ENCODE assay signal across 9 cellular contexts in the genomic region with DNA sequence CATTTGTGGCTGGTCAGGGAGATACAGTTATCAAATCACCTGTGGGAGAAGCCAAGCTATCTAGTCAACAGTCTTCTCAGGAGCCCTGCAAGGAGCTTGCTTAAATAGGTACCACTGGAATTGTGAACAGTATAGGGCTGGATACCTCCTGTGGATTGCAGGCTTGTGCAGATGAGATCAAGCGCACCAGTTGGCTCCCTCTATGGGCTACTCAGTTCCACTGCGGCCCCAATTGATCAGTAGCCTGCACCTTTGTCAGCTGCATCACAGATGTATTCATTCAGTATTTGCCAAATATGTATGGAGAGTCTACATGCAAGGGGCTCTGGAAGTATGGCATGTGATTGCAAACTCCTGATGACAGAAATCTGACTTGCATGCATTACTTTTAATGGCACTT. TPM values are rescaled to one million over a fixed set of nuclear protein-coding genes. Genes with fewer than 3 reads are reported as not detected.
DNase-seq lines count a peak whose midpoint lies in the region; TF ChIP-seq lines count a peak whose summit lies in the region.
"Had no signal": no experiment of that assay in that cellular context is flagged by ENCODE, and none has a peak within 500 bp of the region (broad histone marks: within the 10 kb centered on the region; RNA-seq: fewer than 3 reads in every experiment).

No MANE protein-coding gene starts in this region.

- H3K27ac ChIP-seq in effector memory CD4-positive, alpha-beta T cell (ENCODE audit: insufficient read depth, low read length, poor library complexity, severe bottlenecking) = no peak overlapping the region
- H3K27ac ChIP-seq: SK-N-MC had no signal

- no peak overlapping the region for H3K4me3 ChIP-seq in effector memory CD4-positive, alpha-beta T cell (ENCODE audit: insufficient read depth, low read depth, low read length, poor library complexity, severe bottlenecking)
- H3K4me3 ChIP-seq: SK-N-MC had no signal

- peaks cover 2% of the 10 kb centered on the region for H3K9me3 Mint-ChIP-seq in Calu3 (ENCODE audit: low read depth, unreplicated experiment)
- no peaks in the 10 kb centered on the region for H3K9me3 Mint-ChIP-seq in activated T-helper 1 cell treated with anti-CD3 and anti-CD28 coated beads, Interleukin-12 subunit alpha, Interleukin-12 subunit beta, Interleukin-2, Interleukin-4 antibody, amounts not matched to agents 30 ng/mL and 10 ng/mL and 1 ng/mL, durations not matched to agents 14 hours and 24 hours and 36 hours

- BruUV-seq in Calu3 (replicated peaks; lab: Mats Ljungman, UMichigan) = no TSS peak

- no peaks in the 10 kb centered on the region for H3K4me1 Mint-ChIP-seq in Calu3 (ENCODE audit: low read depth, unreplicated experiment)
- no peaks in the 10 kb centered on the region for H3K4me1 Mint-ChIP-seq in activated T-helper 1 cell treated with anti-CD3 and anti-CD28 coated beads, Interleukin-12 subunit alpha, Interleukin-12 subunit beta, Interleukin-2, Interleukin-4 antibody, amounts not matched to agents 30 ng/mL and 10 ng/mL and 1 ng/mL, durations not matched to agents 14 hours and 24 hours and 36 hours (ENCODE audit: low read depth)

- H3K9me3 ChIP-seq in effector memory CD4-positive, alpha-beta T cell (ENCODE audit: control insufficient read depth, low read length) = no peaks in the 10 kb centered on the region

- H3K36me3 ChIP-seq in effector memory CD4-positive, alpha-beta T cell (ENCODE audit: control insufficient read depth, insufficient read depth, low read length) = no peaks in the 10 kb centered on the region

- no peaks in the 10 kb centered on the region for H3K27me3 ChIP-seq in effector memory CD4-positive, alpha-beta T cell (replicated peaks; ENCODE audit: control insufficient read depth, insufficient read depth, low read length, poor library complexity, severe bottlenecking)

- DNase-seq in Calu3 (peak; percentile 3), HEK293T (ENCODE audit: extremely low spot score) (peak; percentile 64), RPMI8226 (peak; percentile 5), islet precursor cell (peak; percentile 63), foreskin melanocyte (no peak)
- no peak for DNase-seq in effector memory CD4-positive, alpha-beta T cell
- no peak for DNase-seq in activated naive CD4-positive, alpha-beta T cell (lab: John Stamatoyannopoulos, UW)
- DNase-seq in activated T-helper 1 cell treated with anti-CD3 and anti-CD28 coated beads, Interleukin-12 subunit alpha, Interleukin-12 subunit beta, Interleukin-2, Interleukin-4 antibody, amounts not matched to agents 30 ng/mL and 10 ng/mL and 1 ng/mL, durations not matched to agents 14 hours and 24 hours and 36 hours (ENCODE audit: low spot score) = no peak

- no peak for TF ChIP-seq CTCF in Calu3 (IDR thresholded peaks at IDR 0.05; ENCODE audit: unreplicated experiment)

- CTCF ChIA-PET in Calu3 (lab: Charles Lee) (no interaction called here), HEK293T (lab: Yijun Ruan, JAX) (interaction anchor here (1.6 kb wide), 1 partner anchor 15 kb away, joined by 4 read pairs; no protein-coding TSS in a partner anchor)

- H3K27ac Mint-ChIP-seq in Calu3 (ENCODE audit: unreplicated experiment) = no peak overlapping the region
- no peak overlapping the region for H3K27ac Mint-ChIP-seq in activated T-helper 1 cell treated with anti-CD3 and anti-CD28 coated beads, Interleukin-12 subunit alpha, Interleukin-12 subunit beta, Interleukin-2, Interleukin-4 antibody, amounts not matched to agents 30 ng/mL and 10 ng/mL and 1 ng/mL, durations not matched to agents 14 hours and 24 hours and 36 hours

- H3K4me1 ChIP-seq in effector memory CD4-positive, alpha-beta T cell (ENCODE audit: control insufficient read depth, insufficient read depth, low read length, poor library complexity, severe bottlenecking) = no peaks in the 10 kb centered on the region

- POLR2A ChIA-PET in HEK293T (lab: Yijun Ruan, JAX) = no interaction called here

- intact Hi-C loops in Calu3 (cut with micrococcal nuclease; ENCODE audit: unreplicated experiment) = loop anchor here (2.0 kb wide), 1 partner anchor 523 kb away; no protein-coding TSS in a partner anchor
- intact Hi-C loops in activated T-helper 1 cell treated with anti-CD3 and anti-CD28 coated beads, Interleukin-12 subunit alpha, Interleukin-12 subunit beta, Interleukin-2, Interleukin-4 antibody, amounts not matched to agents 30 ng/mL and 10 ng/mL and 1 ng/mL, durations not matched to agents 14 hours and 24 hours and 36 hours (cut with micrococcal nuclease) = no loop called here

- no peaks in the 10 kb centered on the region for H3K36me3 Mint-ChIP-seq in Calu3 (ENCODE audit: insufficient read depth, unreplicated experiment)
- H3K36me3 Mint-ChIP-seq in activated T-helper 1 cell treated with anti-CD3 and anti-CD28 coated beads, Interleukin-12 subunit alpha, Interleukin-12 subunit beta, Interleukin-2, Interleukin-4 antibody, amounts not matched to agents 30 ng/mL and 10 ng/mL and 1 ng/mL, durations not matched to agents 14 hours and 24 hours and 36 hours (ENCODE audit: low read depth) = no peaks in the 10 kb centered on the region

- H3K4me3 Mint-ChIP-seq in Calu3 (ENCODE audit: low read depth, unreplicated experiment) = no peak overlapping the region
- H3K4me3 Mint-ChIP-seq in activated T-helper 1 cell treated with anti-CD3 and anti-CD28 coated beads, Interleukin-12 subunit alpha, Interleukin-12 subunit beta, Interleukin-2, Interleukin-4 antibody, amounts not matched to agents 30 ng/mL and 10 ng/mL and 1 ng/mL, durations not matched to agents 14 hours and 24 hours and 36 hours = no peak overlapping the region

- H3K27me3 Mint-ChIP-seq in Calu3 (ENCODE audit: unreplicated experiment) = no peaks in the 10 kb centered on the region
- H3K27me3 Mint-ChIP-seq in activated T-helper 1 cell treated with anti-CD3 and anti-CD28 coated beads, Interleukin-12 subunit alpha, Interleukin-12 subunit beta, Interleukin-2, Interleukin-4 antibody, amounts not matched to agents 30 ng/mL and 10 ng/mL and 1 ng/mL, durations not matched to agents 14 hours and 24 hours and 36 hours (ENCODE audit: insufficient read depth) = no peaks in the 10 kb centered on the region

TF ChIP-seq in HEK293T, 16 proteins besides CTCF, POLR2A, EP300 and RAD21:
- TF ChIP-seq ZNF384 (IDR thresholded peaks at IDR 0.05) (no peak), TARDBP (IDR thresholded peaks at IDR 0.05) (no peak), FOXM1 (IDR thresholded peaks at IDR 0.05; ENCODE audit: borderline replicate concordance) (no peak), L3MBTL2 (conservative IDR thresholded peaks at IDR 0.05) (no peak), CTBP1 (IDR thresholded peaks at IDR 0.05; ENCODE audit: borderline replicate concordance) (no peak), FOXA1 (IDR thresholded peaks at IDR 0.05) (no peak), ELF4 (IDR thresholded peaks at IDR 0.05) (no peak), SUZ12 (IDR thresholded peaks at IDR 0.05) (no peak), HDGF (IDR thresholded peaks at IDR 0.05; ENCODE audit: borderline replicate concordance) (no peak), BHLHE40 (IDR thresholded peaks at IDR 0.05; ENCODE audit: borderline replicate concordance) (no peak), SP1 (IDR thresholded peaks at IDR 0.05) (no peak), ARNT (IDR thresholded peaks at IDR 0.05) (no peak), LEF1 (IDR thresholded peaks at IDR 0.05; ENCODE audit: borderline replicate concordance) (no peak), NFRKB (IDR thresholded peaks at IDR 0.05) (no peak), FOXK2 (IDR thresholded peaks at IDR 0.05) (no peak)
- TF ChIP-seq, protein P1, sequence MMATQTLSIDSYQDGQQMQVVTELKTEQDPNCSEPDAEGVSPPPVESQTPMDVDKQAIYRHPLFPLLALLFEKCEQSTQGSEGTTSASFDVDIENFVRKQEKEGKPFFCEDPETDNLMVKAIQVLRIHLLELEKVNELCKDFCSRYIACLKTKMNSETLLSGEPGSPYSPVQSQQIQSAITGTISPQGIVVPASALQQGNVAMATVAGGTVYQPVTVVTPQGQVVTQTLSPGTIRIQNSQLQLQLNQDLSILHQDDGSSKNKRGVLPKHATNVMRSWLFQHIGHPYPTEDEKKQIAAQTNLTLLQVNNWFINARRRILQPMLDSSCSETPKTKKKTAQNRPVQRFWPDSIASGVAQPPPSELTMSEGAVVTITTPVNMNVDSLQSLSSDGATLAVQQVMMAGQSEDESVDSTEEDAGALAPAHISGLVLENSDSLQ (IDR thresholded peaks at IDR 0.05) = no peak

RNA-seq across cellular contexts. Expression of a gene that starts 28.6 kb away (rescaled TPM):
- total RNA-seq in Calu3 (2022) = not detected in 2 replicates
- total RNA-seq in activated T-helper 1 cell treated with anti-CD3 and anti-CD28 coated beads, Interleukin-12 subunit alpha, Interleukin-12 subunit beta, Interleukin-2, Interleukin-4 antibody, amounts not matched to agents 30 ng/mL and 10 ng/mL and 1 ng/mL, durations not matched to agents 14 hours and 24 hours and 36 hours = not detected in 2 replicates

Comparison
In these comparisons a context has a peak if more than half of its experiments do, and no peak if none do; other contexts are left out.
1. DNase-seq: peak in Calu3 (single experiment), HEK293T (single experiment), RPMI8226 (single experiment) and islet precursor cell (single experiment); none in effector memory CD4-positive, alpha-beta T cell (0 of 3), foreskin melanocyte (single experiment), activated naive CD4-positive, alpha-beta T cell (0 of 4) and activated T-helper 1 cell treated with anti-CD3 and anti-CD28 coated beads, Interleukin-12 subunit alpha, Interleukin-12 subunit beta, Interleukin-2, Interleukin-4 antibody, amounts not matched to agents 30 ng/mL and 10 ng/mL and 1 ng/mL, durations not matched to agents 14 hours and 24 hours and 36 hours (single experiment).